Comparison of ENCODE assay signal across 22 cellular contexts in the genomic region with DNA sequence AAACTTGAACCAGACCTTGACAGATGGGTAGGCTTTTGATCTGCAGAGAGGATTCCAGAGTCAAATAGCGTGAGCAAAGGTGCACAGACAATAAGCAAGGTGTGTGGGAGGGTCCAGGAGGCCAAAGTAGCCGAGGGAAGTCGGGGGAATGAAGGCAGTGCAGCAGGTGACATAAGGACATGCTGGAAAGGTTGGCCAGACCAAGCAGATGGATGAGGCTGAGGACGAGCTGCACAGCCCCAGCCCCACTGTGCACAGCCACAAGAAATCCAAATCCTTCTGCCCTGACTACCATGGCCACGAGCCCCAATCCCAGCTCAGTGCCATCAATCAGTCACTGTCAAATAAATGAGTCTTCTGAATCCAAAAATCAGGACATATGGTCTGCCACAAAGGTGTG. TPM values are rescaled to one million over a fixed set of nuclear protein-coding genes. Genes with fewer than 3 reads are reported as not detected.
DNase-seq lines count a peak whose midpoint lies in the region; ATAC-seq, FAIRE-seq and TF ChIP-seq lines count a peak whose summit lies in the region.
"Had no signal": no experiment of that assay in that cellular context is flagged by ENCODE, and none has a peak within 500 bp of the region (broad histone marks: within the 10 kb centered on the region; RNA-seq: fewer than 3 reads in every experiment).

No MANE protein-coding gene starts in this region.

- H3K27ac Mint-ChIP-seq in CD14-positive monocyte, result no peak overlapping the region
- H3K27ac Mint-ChIP-seq: B cell; CD4-positive, alpha-beta T cell; GM23338 had no signal

- H3K9me3 ChIP-seq in kidney (ENCODE audit: control insufficient read depth in 1 of 2, low read length in 2 of 2) (no peaks in the 10 kb centered on the region), skeletal muscle tissue (ENCODE audit: control insufficient read depth in 3 of 3, low read length in 3 of 3) (no peaks in the 10 kb centered on the region)

- peaks cover 0 to 2% (median 0%) of the 10 kb centered on the region in 7 donors for H3K9me3 Mint-ChIP-seq in CD14-positive monocyte
- H3K9me3 Mint-ChIP-seq: CD4-positive, alpha-beta T cell; GM23338 had no signal

- no peak overlapping the region for H3K4me3 Mint-ChIP-seq in CD14-positive monocyte
- H3K4me3 Mint-ChIP-seq: B cell; CD4-positive, alpha-beta T cell; GM23338 had no signal

- FAIRE-seq in kidney (lab: Jason Lieb, UNC), result no peak
- FAIRE-seq: GM12878 had no signal

- peak overlapping the region; percentile 43 to 79 for H3K27ac ChIP-seq in kidney (ENCODE audit: low read depth in 2 of 2, low read length in 2 of 2)
- H3K27ac ChIP-seq in skeletal muscle tissue (ENCODE audit: low read depth, low read length), result no peak overlapping the region
- H3K27ac ChIP-seq: 22Rv1 had no signal

- ATAC-seq in HG02870 (IDR thresholded peaks at IDR 0.05; ENCODE audit: unreplicated experiment), result no peak
- ATAC-seq: GM12878, GM23338 had no signal

- DNase-seq in NCI-H1694 (lab: John Stamatoyannopoulos, UW) (peak; percentile 82), NCI-H1694 treated with DMSO at 0.1 percent for 48 hours (lab: John Stamatoyannopoulos, UW) (no peak), NCI-H82 (lab: John Stamatoyannopoulos, UW) (peak; percentile 97), kidney (no peak), DMS79 (lab: John Stamatoyannopoulos, UW) (no peak), CD14-positive monocyte (ENCODE audit: low spot score) (no peak)
- DNase-seq: Calu3; CD4-positive, alpha-beta T cell; DND-41; GDM1; NCI-H1105; NCI-H1930; NCI-H226; NCI-H526 treated with DMSO at 0.1 percent for 48 hours; RPMI8226; SIG-M5 had no signal

- H3K4me1 Mint-ChIP-seq in CD14-positive monocyte, result peaks cover 5% of the 10 kb centered on the region

- TF ChIP-seq CTCF in kidney (IDR thresholded peaks at IDR 0.05; ENCODE audit: borderline replicate concordance, extremely low read depth, insufficient read depth) (no peak), CD14-positive monocyte (IDR thresholded peaks at IDR 0.05) (no peak)

- H3K36me3 ChIP-seq in kidney (ENCODE audit: control insufficient read depth in 1 of 2, insufficient read depth in 2 of 2, low read length in 2 of 2) (no peaks in the 10 kb centered on the region), skeletal muscle tissue (ENCODE audit: control insufficient read depth in 3 of 3, insufficient read depth in 3 of 3, low read length in 3 of 3) (no peaks in the 10 kb centered on the region)

- H3K4me3 ChIP-seq in kidney (ENCODE audit: low read length in 2 of 2) (no peak overlapping the region), skeletal muscle tissue (ENCODE audit: low read length in 3 of 3) (peak overlapping the region in 1 of 3 donors; percentile 29)
- H3K4me3 ChIP-seq: GM12878, GM23338 had no signal

- intact Hi-C loops in kidney (cut with DNase I), result no loop called here
- intact Hi-C loops in CD14-positive monocyte (cut with micrococcal nuclease), result no loop called here

- H3K9ac ChIP-seq in kidney (ENCODE audit: low read length in 2 of 2) (no peak overlapping the region), skeletal muscle tissue (ENCODE audit: low read depth in 1 of 3, low read length in 3 of 3) (peak overlapping the region in 2 of 3 donors; percentile 16 to 28)

- no peaks in the 10 kb centered on the region for H3K27me3 ChIP-seq in skeletal muscle tissue (ENCODE audit: control insufficient read depth in 3 of 3, insufficient read depth in 3 of 3, low read length in 3 of 3)

- peaks cover 53 to 56% of the 10 kb centered on the region in 2 donors for H3K4me1 ChIP-seq in kidney (ENCODE audit: control insufficient read depth in 1 of 2, insufficient read depth in 1 of 2, low read depth in 1 of 2, low read length in 2 of 2)
- peaks cover 57 to 76% (median 75%) of the 10 kb centered on the region in 3 donors for H3K4me1 ChIP-seq in skeletal muscle tissue (ENCODE audit: control insufficient read depth in 3 of 3, insufficient read depth in 3 of 3, low read length in 3 of 3)

- H3K27me3 Mint-ChIP-seq in CD14-positive monocyte (ENCODE audit: low read depth in 3 of 3), result peaks cover 10 to 13% (median 10%) of the 10 kb centered on the region in 3 donors

- peaks cover 0 to 4% of the 10 kb centered on the region in 2 donors for H3K36me3 Mint-ChIP-seq in CD14-positive monocyte

RNA-seq across cellular contexts. Expression of a gene that starts 5.4 kb away (rescaled TPM):
- total RNA-seq in kidney, result 48.3 TPM
- polyA plus RNA-seq in kidney (ENCODE audit: insufficient read depth, low read depth, low replicate concordance), result 23.4 TPM
- 5.7 TPM for total RNA-seq in skeletal muscle tissue
- polyA plus RNA-seq in CD14-positive monocyte, result 1 to 10 TPM in 1 of 2 donors, under 1 TPM in 1; 0.87 to 1.2 TPM

Comparison
In these comparisons a context has a peak if more than half of its experiments do, and no peak if none do; other contexts are left out.
1. DNase-seq: peak in NCI-H1694 (single experiment) and NCI-H82 (single experiment); none in NCI-H1694 treated with DMSO at 0.1 percent for 48 hours (single experiment), kidney (single experiment), DMS79 (single experiment) and CD14-positive monocyte (single experiment).
2. H3K9ac ChIP-seq: peak in skeletal muscle tissue (2 of 3); none in kidney (0 of 2).